ENCODE assay signal across 23 cellular contexts in the genomic region with DNA sequence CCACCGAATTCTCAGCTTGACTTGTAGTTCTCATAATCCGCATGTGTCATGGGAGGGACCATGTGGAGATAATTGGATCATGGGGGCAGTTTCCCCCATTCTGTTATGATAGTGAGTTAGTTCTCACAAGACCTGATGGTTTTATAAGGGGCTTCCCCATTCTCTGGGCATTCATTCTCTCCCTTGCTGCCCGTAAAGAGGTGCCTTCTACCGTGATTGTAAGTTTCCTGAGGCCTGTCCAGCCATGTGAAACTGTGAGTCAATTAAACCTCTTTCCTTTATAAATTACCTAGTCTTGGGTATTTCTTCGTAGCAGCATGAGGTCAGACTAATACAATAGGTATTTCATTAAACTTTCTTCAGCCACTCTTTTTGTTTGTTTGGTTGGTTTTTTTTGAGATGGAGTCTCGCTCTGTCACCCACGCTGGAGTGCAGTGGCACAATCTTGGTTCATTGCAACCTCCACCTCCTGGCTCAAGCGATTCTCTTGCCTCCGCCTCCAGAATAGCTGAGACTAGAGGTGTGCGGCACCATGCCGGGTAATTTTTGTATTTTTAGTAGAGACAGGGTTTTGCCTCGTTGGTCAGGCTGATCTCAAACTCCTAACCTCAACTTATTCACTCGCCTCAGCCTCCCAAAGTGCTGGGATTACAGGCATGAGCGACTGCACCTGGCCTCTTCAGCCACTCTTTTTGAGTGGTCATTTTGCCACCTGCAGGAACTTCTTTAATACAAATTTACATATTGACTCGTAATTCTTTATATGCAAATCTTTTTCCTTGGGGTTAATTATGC. TPM values are rescaled to one million over a fixed set of nuclear protein-coding genes. Genes with fewer than 3 reads are reported as not detected.
DNase-seq lines count a peak whose midpoint lies in the region; ATAC-seq, FAIRE-seq and TF ChIP-seq lines count a peak whose summit lies in the region.
"Had no signal": no experiment of that assay in that cellular context is flagged by ENCODE, and none has a peak within 500 bp of the region (broad histone marks: within the 10 kb centered on the region; RNA-seq: fewer than 3 reads in every experiment).

No MANE protein-coding gene starts in this region.

- no peaks in the 10 kb centered on the region for H3K36me3 Mint-ChIP-seq in astrocyte (ENCODE audit: low read depth, unreplicated experiment)
- H3K36me3 Mint-ChIP-seq: CD4-positive, CD25-positive, alpha-beta regulatory T cell; memory B cell; naive thymus-derived CD4-positive, alpha-beta T cell had no signal

- H3K9ac ChIP-seq in astrocyte (ENCODE audit: low read length): no peak overlapping the region
- H3K9ac ChIP-seq in mesendoderm (ENCODE audit: low read length): no peak overlapping the region

- no peaks in the 10 kb centered on the region for H3K36me3 ChIP-seq in astrocyte (ENCODE audit: insufficient read depth, low read length)
- no peaks in the 10 kb centered on the region for H3K36me3 ChIP-seq in mesendoderm (ENCODE audit: control insufficient read depth, insufficient read depth, low read length)

- H3K79me2 ChIP-seq in astrocyte (ENCODE audit: insufficient read depth, low read length) (no peaks in the 10 kb centered on the region), mesendoderm (ENCODE audit: control insufficient read depth, insufficient read depth, low read length) (no peaks in the 10 kb centered on the region)

- no peak overlapping the region for H3K4ac ChIP-seq in mesendoderm (ENCODE audit: low read depth, low read length)

- no peak overlapping the region for H2BK120ac ChIP-seq in mesendoderm (ENCODE audit: low read depth, low read length)

- H3K27ac ChIP-seq in astrocyte (ENCODE audit: low read depth, low read length) (no peak overlapping the region), mesendoderm (ENCODE audit: low read depth, low read length) (no peak overlapping the region)
- H3K27ac ChIP-seq: RWPE1, skin epidermis had no signal

- no peak overlapping the region for H3K56ac ChIP-seq in mesendoderm (ENCODE audit: low read length)

- no peak overlapping the region for H3K23ac ChIP-seq in mesendoderm (ENCODE audit: low read length)

- no peak overlapping the region for H3K4me3 ChIP-seq in astrocyte (ENCODE audit: insufficient read depth, low read depth, low read length)
- H3K4me3 ChIP-seq in mesendoderm (ENCODE audit: low read length): no peak overlapping the region
- H3K4me3 ChIP-seq: skin epidermis had no signal

- H3K79me1 ChIP-seq in mesendoderm (ENCODE audit: low read length): no peaks in the 10 kb centered on the region

- H3K4me1 Mint-ChIP-seq in astrocyte (ENCODE audit: low read depth, unreplicated experiment): peaks cover 11% of the 10 kb centered on the region
- H3K4me1 Mint-ChIP-seq: activated CD4-positive, alpha-beta T cell treated with anti-CD3 and anti-CD28 coated beads, Interleukin-2, amount 10 ng/mL, durations not matched to agents 7 days and 5 days; CD4-positive, CD25-positive, alpha-beta regulatory T cell had no signal

- H3K4me2 ChIP-seq in astrocyte (ENCODE audit: low read length): no peak overlapping the region
- no peak overlapping the region for H3K4me2 ChIP-seq in mesendoderm (ENCODE audit: low read length)

- no peak overlapping the region for H4K8ac ChIP-seq in mesendoderm (ENCODE audit: low read depth, low read length)

- no peaks in the 10 kb centered on the region for H3K9me3 Mint-ChIP-seq in astrocyte (ENCODE audit: unreplicated experiment)
- H3K9me3 Mint-ChIP-seq: activated CD4-positive, alpha-beta T cell treated with anti-CD3 and anti-CD28 coated beads, Interleukin-2, amount 10 ng/mL, durations not matched to agents 7 days and 5 days; CD4-positive, CD25-positive, alpha-beta regulatory T cell; memory B cell; naive thymus-derived CD4-positive, alpha-beta T cell had no signal

- TF ChIP-seq CTCF in astrocyte (IDR thresholded peaks at IDR 0.05; ENCODE audit: insufficient read depth, low read depth, low read length) (no peak), GM13976 (IDR thresholded peaks at IDR 0.05; ENCODE audit: borderline replicate concordance, control extremely low read depth, extremely low read depth, insufficient read depth, missing control alignments) (no peak)

- no peak overlapping the region for H2AK5ac ChIP-seq in mesendoderm (ENCODE audit: low read length)

- peak overlapping the region; percentile 23 for H2AFZ ChIP-seq in astrocyte (ENCODE audit: low read depth, low read length)

- WGBS in mesendoderm (ENCODE audit: extremely low coverage, insufficient coverage, low lambda C conversion rate): no CpG with 5 or more reads among the region's 15 CpGs

- no peak overlapping the region for H3K4me3 Mint-ChIP-seq in astrocyte (ENCODE audit: unreplicated experiment)
- H3K4me3 Mint-ChIP-seq: activated CD4-positive, alpha-beta T cell treated with anti-CD3 and anti-CD28 coated beads, Interleukin-2, amount 10 ng/mL, durations not matched to agents 7 days and 5 days; CD4-positive, CD25-positive, alpha-beta regulatory T cell; memory B cell; naive thymus-derived CD4-positive, alpha-beta T cell had no signal

- H3K27me3 ChIP-seq in astrocyte (ENCODE audit: insufficient read depth, low read length) (no peaks in the 10 kb centered on the region), mesendoderm (ENCODE audit: insufficient read depth, low read length, poor library complexity) (no peaks in the 10 kb centered on the region)

- H3K27ac Mint-ChIP-seq in astrocyte (ENCODE audit: unreplicated experiment): peak overlapping the region; percentile 21
- H3K27ac Mint-ChIP-seq: activated CD4-positive, alpha-beta T cell treated with anti-CD3 and anti-CD28 coated beads, Interleukin-2, amount 10 ng/mL, durations not matched to agents 7 days and 5 days; memory B cell; naive thymus-derived CD4-positive, alpha-beta T cell had no signal

- in situ Hi-C loops in GM13976 (cut with MboI; ENCODE audit: low sequenced_read_pairs, unreplicated experiment): no loop called here

- no peaks in the 10 kb centered on the region for H4K20me1 ChIP-seq in astrocyte (ENCODE audit: insufficient read depth, low read length)

- H2BK5ac ChIP-seq in mesendoderm (ENCODE audit: low read length): no peak overlapping the region

- no peak for FAIRE-seq in astrocyte (lab: Jason Lieb, UNC)

- peaks cover 3% of the 10 kb centered on the region for H3K27me3 Mint-ChIP-seq in astrocyte (ENCODE audit: low read depth, unreplicated experiment)
- H3K27me3 Mint-ChIP-seq: memory B cell had no signal

- no peak for ATAC-seq in HG03439 (IDR thresholded peaks at IDR 0.05; ENCODE audit: unreplicated experiment)
- ATAC-seq: HCT116; naive thymus-derived CD4-positive, alpha-beta T cell had no signal

- H2BK15ac ChIP-seq in mesendoderm (replicated peaks; ENCODE audit: low read depth): no peak overlapping the region

- no peaks in the 10 kb centered on the region for H3K4me1 ChIP-seq in astrocyte (ENCODE audit: insufficient read depth, low read length)
- peaks cover 5% of the 10 kb centered on the region for H3K4me1 ChIP-seq in mesendoderm (ENCODE audit: control insufficient read depth, low read depth, low read length)

- H3K9me3 ChIP-seq in astrocyte (ENCODE audit: insufficient read depth, low read depth, low read length): no peaks in the 10 kb centered on the region

- DNase-seq in COLO668 (lab: John Stamatoyannopoulos, UW; ENCODE audit: unreplicated experiment) (peak; percentile 12), NCI-H510A (lab: John Stamatoyannopoulos, UW) (peak; percentile 56), astrocyte (ENCODE audit: low read depth) (peak; percentile 22), kidney tubule cell (ENCODE audit: low spot score) (peak; percentile 95), DMS153 (lab: John Stamatoyannopoulos, UW) (no peak), GM13976 (ENCODE audit: low spot score) (no peak), mesendoderm (no peak)
- DNase-seq: activated CD4-positive, alpha-beta T cell treated with anti-CD3 and anti-CD28 coated beads, Interleukin-2, amount 10 ng/mL, durations not matched to agents 7 days and 5 days; activated gamma-delta T cell; CD4-positive, CD25-positive, alpha-beta regulatory T cell; central memory CD4-positive, alpha-beta T cell; Kasumi-1; naive thymus-derived CD4-positive, alpha-beta T cell; NCI-H2171; posterior cingulate gyrus; stimulated activated CD4-positive, alpha-beta T cell treated with anti-CD3 and anti-CD28 coated beads, Interleukin-4, amount 100 ng/mL, for 4 hours had no signal

- H4K5ac ChIP-seq in mesendoderm (ENCODE audit: low read length): no peak overlapping the region

- no peak overlapping the region for H3K18ac ChIP-seq in mesendoderm (ENCODE audit: low read length)

RNA-seq across cellular contexts. Expression of gene GSTA2, which starts 36.3 kb away (rescaled TPM):
- not detected in 2 replicates for total RNA-seq in astrocyte
- 0.38 TPM for polyA plus RNA-seq in mesendoderm (2013, experiment 1 of 2)
- polyA plus RNA-seq in mesendoderm (2013, experiment 2 of 2): 0.46 TPM
- total RNA-seq: activated CD4-positive, alpha-beta T cell treated with anti-CD3 and anti-CD28 coated beads, Interleukin-2, amount 10 ng/mL, durations not matched to agents 7 days and 5 days; CD4-positive, CD25-positive, alpha-beta regulatory T cell; fibroblast of lung; naive thymus-derived CD4-positive, alpha-beta T cell; temporal lobe had no signal
- polyA plus RNA-seq: CD4-positive, CD25-positive, alpha-beta regulatory T cell; fibroblast of lung; naive thymus-derived CD4-positive, alpha-beta T cell had no signal

RNA-seq across cellular contexts. Expression of gene TMEM14A, which starts 56.0 kb away (rescaled TPM):
- total RNA-seq in astrocyte: 26.1 and 29.7 TPM in 2 replicates
- polyA plus RNA-seq in mesendoderm (2013, experiment 1 of 2): 9.3 TPM
- 9.7 TPM for polyA plus RNA-seq in mesendoderm (2013, experiment 2 of 2)

Comparison
In these comparisons a context has a peak if more than half of its experiments do, and no peak if none do; other contexts are left out.
1. DNase-seq: peak in COLO668 (single experiment), NCI-H510A (single experiment), astrocyte (single experiment) and kidney tubule cell (single experiment); none in DMS153 (single experiment), GM13976 (single experiment) and mesendoderm (single experiment).